Comparison of ENCODE assay signal across 8 cellular contexts in the genomic region with DNA sequence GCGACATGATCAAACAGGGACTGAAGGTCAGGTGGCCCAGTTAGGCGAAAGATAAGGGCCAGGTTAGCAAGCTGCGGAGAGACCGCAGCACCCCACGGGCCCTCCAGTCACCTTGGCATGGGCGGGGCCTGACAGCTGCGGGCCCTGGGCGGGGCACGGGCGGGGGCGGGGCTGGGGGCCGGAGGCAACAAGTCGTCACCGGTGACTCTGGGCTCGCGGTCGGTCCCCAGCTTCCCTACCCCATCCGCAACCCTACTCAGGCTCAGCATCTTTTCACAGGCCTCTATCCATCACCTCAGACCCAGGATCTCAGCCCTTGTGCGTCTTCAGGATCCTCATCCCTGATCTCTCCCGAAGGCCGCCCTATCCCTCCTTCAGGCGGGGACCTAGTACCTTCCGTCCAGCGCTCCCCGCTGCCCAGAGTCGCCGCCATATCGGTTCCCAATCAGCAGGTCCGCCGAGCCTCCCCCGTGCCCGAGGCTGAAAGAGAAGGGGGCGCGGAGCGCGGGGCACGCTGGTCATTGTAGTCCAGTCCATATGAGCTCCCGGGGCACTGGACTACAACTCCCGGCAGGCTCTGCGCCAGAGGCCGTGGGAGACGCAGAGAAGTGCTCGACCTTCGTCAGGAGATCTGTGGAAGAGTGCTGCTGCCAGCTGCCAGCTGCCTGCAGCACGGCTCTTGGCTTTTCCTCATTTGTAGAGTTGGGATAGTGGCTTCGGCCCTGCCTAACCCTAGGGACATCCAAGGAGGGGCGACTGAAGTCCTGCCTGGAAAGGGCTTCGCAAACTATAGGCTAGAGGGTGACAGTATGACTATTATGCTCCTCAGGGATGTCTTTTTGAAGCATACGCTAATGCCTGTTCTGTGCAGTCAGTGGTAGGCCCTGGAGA. TPM values are rescaled to one million over a fixed set of nuclear protein-coding genes. Genes with fewer than 3 reads are reported as not detected.
A peak's percentile ranks its signal among the peaks of the same experiment; 100 is the strongest.
DNase-seq lines count a peak whose midpoint lies in the region; ATAC-seq, FAIRE-seq and TF ChIP-seq lines count a peak whose summit lies in the region.

Gene DNAJC18, minus strand, starts transcription at position 513 of the 891 bp plus-strand sequence. Its CDS starts 80 bp downstream, at position 433.

- H3K36me3 ChIP-seq in adrenal gland (replicated peaks in 1 of 2) = no peaks in the 10 kb centered on the region
- H3K36me3 ChIP-seq in heart left ventricle = peaks cover 0 to 33% (median 15%) of the 10 kb centered on the region in 9 donors
- peaks cover 0 to 17% (median 0%) of the 10 kb centered on the region in 4 donors for H3K36me3 ChIP-seq in upper lobe of left lung

- H3K4me3 ChIP-seq in adrenal gland (peak within 1 kb of the TSS; percentile 41 to 99 (median 74)), heart left ventricle (peak within 1 kb of the TSS; percentile 55 to 96 (median 89)), upper lobe of left lung (peak within 1 kb of the TSS; percentile 64 to 84 (median 68))

- H3K9me3 Mint-ChIP-seq in T-cell = no peaks in the 10 kb centered on the region

- peaks cover 44 to 56% (median 46%) of the 10 kb centered on the region in 3 donors for H3K4me1 Mint-ChIP-seq in T-cell

- H3K27ac ChIP-seq in adrenal gland (peak within 1 kb of the TSS; percentile 71 to 96 (median 90)), heart left ventricle (peak within 1 kb of the TSS; percentile 87 to 99 (median 96)), upper lobe of left lung (peak within 1 kb of the TSS; percentile 89 to 99 (median 95))

- H3K27me3 ChIP-seq in adrenal gland = no peaks in the 10 kb centered on the region
- no peaks in the 10 kb centered on the region for H3K27me3 ChIP-seq in heart left ventricle
- no peaks in the 10 kb centered on the region for H3K27me3 ChIP-seq in upper lobe of left lung

- 3 to 6% (median 5%) methylated on average over 29 to 49 of the region's 49 CpGs for WGBS in adrenal gland, 4 donors
- WGBS in heart left ventricle, 4 donors = 4 to 8% (median 4%) methylated on average over 23 to 49 of the region's 49 CpGs
- 1 to 4% methylated on average over 33 to 44 of the region's 49 CpGs for WGBS in upper lobe of left lung, 2 donors

- CTCF ChIA-PET in T-cell (lab: Charles Lee) = interaction anchor here (0.6 to 2.2 kb wide), 13 partner anchors 9 to 244 kb away, joined by 3 to 16 read pairs (median 5); partner anchors contain the start of genes CXXC5 (in 1 of the 2), SMIM33 (in 1 of the 2) and STING1 (in 1 of the 2)

- TF ChIP-seq POLR2A in GM12892 (IDR thresholded peaks at IDR 0.05; ENCODE audit: low read depth, low read length) (peak; percentile 57; the same call in 1 of the 2 replicates), adrenal gland (IDR thresholded peaks at IDR 0.05) (peak in 1 of 2 donors; percentile 76), heart left ventricle (IDR thresholded peaks at IDR 0.05) (peak in 1 of 2 donors; percentile 57), upper lobe of left lung (IDR thresholded peaks at IDR 0.05) (peak in 2 of 4 donors; percentile 36 to 55)

- no peaks in the 10 kb centered on the region for H3K27me3 Mint-ChIP-seq in T-cell

- intact Hi-C loops in adrenal gland (cut with DNase I) (no loop called here), heart left ventricle (cut with DNase I) (loop anchor here in 5 of 10 donors (2.0 to 10.0 kb wide), 4 partner anchors 44 to 78 kb away; partner anchors contain the start of gene STING1 (in 3 of the 5))

- peak within 1 kb of the TSS; percentile 99 to 100 for H3K27ac Mint-ChIP-seq in T-cell

- ATAC-seq in HG02840 (IDR thresholded peaks at IDR 0.05; ENCODE audit: low FRiP score, unreplicated experiment) (peak; percentile 90), T-cell (replicated peaks in 1 of 4) (peak; percentile 89 to 93 (median 92)), heart left ventricle (peak; percentile 98 to 99 (median 99)), upper lobe of left lung (ENCODE audit: low FRiP score in 2 of 2) (peak; percentile 97 to 100)

- H3K4me1 ChIP-seq in adrenal gland (replicated peaks in 1 of 2) (peaks cover 0 to 21% of the 10 kb centered on the region in 2 donors), heart left ventricle (peaks cover 0 to 15% (median 13%) of the 10 kb centered on the region in 12 donors), upper lobe of left lung (peaks cover 10 to 14% (median 13%) of the 10 kb centered on the region in 4 donors)

- peaks cover 9% of the 10 kb centered on the region for H3K36me3 Mint-ChIP-seq in T-cell

- no peak for TF ChIP-seq EP300 in upper lobe of left lung (IDR thresholded peaks at IDR 0.05)

- POLR2A ChIA-PET in T-cell (lab: Charles Lee) = interaction anchor here (0.6 to 1.8 kb wide), 6 partner anchors 9 to 97 kb away, joined by 3 to 9 read pairs (median 3); partner anchors contain the start of genes SMIM33 (in 1 of the 2), SPATA24 (in 1 of the 2) and STING1 (in 1 of the 2)

- H3K4me3 Mint-ChIP-seq in T-cell = peak within 1 kb of the TSS; percentile 86 to 99 (median 98)

- DNase-seq in GM12892 (ENCODE audit: insufficient read length) (peak; percentile 88), NCI-H146 treated with DMSO at 0.1 percent for 48 hours (lab: John Stamatoyannopoulos, UW; ENCODE audit: unreplicated experiment) (peak; percentile 78), T-cell (peak; percentile 77 to 92 (median 86)), adrenal gland (peak; percentile 93 to 97 (median 96)), heart left ventricle (peak; percentile 94 to 97 (median 96)), pons (ENCODE audit: low spot score) (peak; percentile 94), upper lobe of left lung (peak; percentile 97 to 98)

- FAIRE-seq in GM12892 (lab: Jason Lieb, UNC) = peak; percentile 87

- TF ChIP-seq CTCF in adrenal gland (IDR thresholded peaks at IDR 0.05) (no peak), heart left ventricle (IDR thresholded peaks at IDR 0.05) (no peak), upper lobe of left lung (IDR thresholded peaks at IDR 0.05) (no peak)

- H3K9me3 ChIP-seq in adrenal gland (replicated peaks in 1 of 3) (no peaks in the 10 kb centered on the region), heart left ventricle (no peaks in the 10 kb centered on the region), upper lobe of left lung (no peaks in the 10 kb centered on the region)

RNA-seq across cellular contexts. Expression of gene DNAJC18, which starts in this region (rescaled TPM):
- 14.0 TPM for polyA plus RNA-seq in GM12892 (2012; ENCODE audit: missing spikeins)
- total RNA-seq in T-cell = 1 to 10 TPM; 4.7 to 7.2 (median 6.4) TPM
- 10 to 100 TPM in 4 of 8 donors, 1 to 10 TPM in 4; 6.5 to 16.2 (median 9.6) TPM for total RNA-seq in adrenal gland
- 1 to 10 TPM; 4.9 to 8.1 (median 5.9) TPM for polyA plus RNA-seq in adrenal gland
- total RNA-seq in heart left ventricle = 10 to 100 TPM in 5 of 9 donors, 1 to 10 TPM in 4; 4.8 to 17.8 (median 14.2) TPM
- polyA plus RNA-seq in heart left ventricle = 1 to 10 TPM; 4.0 to 4.7 TPM
- 10 to 100 TPM in 1 of 6 donors, 1 to 10 TPM in 5; 1.0 to 11.6 (median 6.3) TPM for total RNA-seq in upper lobe of left lung

Comparison
In these comparisons a context has a peak if more than half of its experiments do, and no peak if none do; other contexts are left out.
1. Peak in every context shown above with its lines: DNase-seq, ATAC-seq, H3K4me3 ChIP-seq and H3K27ac ChIP-seq.